Comparison of ENCODE assay signal across 8 cellular contexts in genomic region chr6:42166444-42167141, GRCh38. TPM values are rescaled to one million over a fixed set of nuclear protein-coding genes. Genes with fewer than 3 reads are reported as not detected.
DNase-seq lines count a peak whose midpoint lies in the region; ATAC-seq and TF ChIP-seq lines count a peak whose summit lies in the region.

No MANE protein-coding gene starts in this region.

- TF ChIP-seq POLR2A in IMR-90 (IDR thresholded peaks at IDR 0.05; ENCODE audit: low read depth, low read length) = peak; percentile 50; the same call in 1 of the 2 replicates

- H3K9ac ChIP-seq in IMR-90 (ENCODE audit: low read depth, low read length) (no peak overlapping the region), fibroblast of lung (ENCODE audit: insufficient read depth, low read length) (no peak overlapping the region)

- in situ Hi-C loops in IMR-90 (cut with MboI; ENCODE audit: low sequenced_read_pairs) = loop anchor here (5.0 kb wide), 1 partner anchor 89 kb away; no protein-coding TSS in a partner anchor

- H3K79me2 ChIP-seq in fibroblast of lung (ENCODE audit: control insufficient read depth, insufficient read depth, low read length) = no peaks in the 10 kb centered on the region

- peaks cover 5% of the 10 kb centered on the region for H3K27me3 Mint-ChIP-seq in nephron (ENCODE audit: low read depth)

- H2AK9ac ChIP-seq in IMR-90 (replicated peaks; ENCODE audit: low read depth, low read length, poor library complexity) = peak overlapping the region; percentile 0

- no peak overlapping the region for H2BK120ac ChIP-seq in IMR-90 (ENCODE audit: low read depth, low read length)

- POLR2A ChIA-PET in IMR-90 (lab: Charles Lee; ENCODE audit: unreplicated experiment) = interaction anchor here (0.6 kb wide), 1 partner anchor 33 kb away, joined by 3 read pairs; no protein-coding TSS in a partner anchor

- peak overlapping the region; percentile 19 to 60 (median 55) for H3K27ac Mint-ChIP-seq in nephron

- no TSS peak for BruUV-seq in IMR-90 (replicated peaks; lab: Mats Ljungman, UMichigan)

- H3K36me3 ChIP-seq in IMR-90 (ENCODE audit: control insufficient read depth, insufficient read depth, low read length) (no peaks in the 10 kb centered on the region), fibroblast of lung (ENCODE audit: control insufficient read depth, insufficient read depth, low read length) (no peaks in the 10 kb centered on the region)

- dilution Hi-C loops in IMR-90 (cut with HindIII; ENCODE audit: low sequenced_read_pairs, unreplicated experiment) = no loop called here

- H4K8ac ChIP-seq in IMR-90 (ENCODE audit: low read depth in 2 of 2, low read length in 2 of 2) = peak overlapping the region in 1 of 2 experiments; percentile 77; a peak in 1 of 4 replicates

- ATAC-seq in IMR-90 (ENCODE audit: low read depth) (peak; percentile 89), HG02678 (IDR thresholded peaks at IDR 0.05; ENCODE audit: unreplicated experiment) (no peak)
- peak; percentile 77 for ATAC-seq in stimulated activated naive CD8-positive, alpha-beta T cell treated with anti-CD3 and anti-CD28 coated beads, Interleukin-15, Interleukin-2, amounts not matched to agents 100 U/mL and 50 U/mL, for 24 hours

- H3K9me3 ChIP-seq in IMR-90 (ENCODE audit: control insufficient read depth, insufficient read depth, low read length) (no peaks in the 10 kb centered on the region), fibroblast of lung (ENCODE audit: control insufficient read depth, insufficient read depth, low read depth, low read length) (no peaks in the 10 kb centered on the region)

- no peaks in the 10 kb centered on the region for H3K9me1 ChIP-seq in IMR-90 (ENCODE audit: insufficient read depth, low read length)

- peaks cover 9% of the 10 kb centered on the region for H3K4me1 ChIP-seq in IMR-90 (ENCODE audit: control insufficient read depth, insufficient read depth, low read length)
- peaks cover 2% of the 10 kb centered on the region for H3K4me1 ChIP-seq in fibroblast of lung (ENCODE audit: control insufficient read depth, extremely low read depth, insufficient read depth, low read length)

- H2BK15ac ChIP-seq in IMR-90 (ENCODE audit: low read depth, low read length) = no peak overlapping the region

- H3K27me3 ChIP-seq in IMR-90 (ENCODE audit: control insufficient read depth, insufficient read depth, low read length) = no peaks in the 10 kb centered on the region
- H3K27me3 ChIP-seq in fibroblast of lung (ENCODE audit: control insufficient read depth, insufficient read depth, low read length) = peaks cover 5% of the 10 kb centered on the region

- peaks cover 7% of the 10 kb centered on the region for H3K4me1 Mint-ChIP-seq in nephron

- TF ChIP-seq RAD21 in IMR-90 (IDR thresholded peaks at IDR 0.05; ENCODE audit: low read length) = peak; percentile 97

- H4K91ac ChIP-seq in IMR-90 (ENCODE audit: insufficient read depth, low read depth, low read length) = no peak overlapping the region

- peak; percentile 94 for TF ChIP-seq CTCF in IMR-90 (conservative IDR thresholded peaks at IDR 0.05; ENCODE audit: low read depth, low read length)
- TF ChIP-seq CTCF in fibroblast of lung (conservative IDR thresholded peaks at IDR 0.05 in 1 of 2, IDR thresholded peaks at IDR 0.05 in 1 of 2; ENCODE audit: low read depth in 1 of 2, low read length in 2 of 2) = peak; percentile 95 to 96
- TF ChIP-seq CTCF in nephron (IDR thresholded peaks at IDR 0.05; ENCODE audit: unreplicated experiment in 3 of 3) = peak; percentile 93 to 97 (median 95)

- H2BK20ac ChIP-seq in IMR-90 (ENCODE audit: low read depth, low read length) = no peak overlapping the region

- DNase-seq in DMS114 treated with DMSO at 0.1 percent for 48 hours (lab: John Stamatoyannopoulos, UW; ENCODE audit: unreplicated experiment) (peak; percentile 76), IMR-90 (peak; percentile 55), OCI-M1 (lab: John Stamatoyannopoulos, UW) (peak; percentile 95), activated T-cell treated with anti-CD3 and anti-CD28 coated beads for 48 hours (ENCODE audit: low read depth) (peak; percentile 63), fibroblast of lung (ENCODE audit: low read depth in 2 of 2) (peak; percentile 50 to 76)
- DNase-seq in stimulated activated naive CD8-positive, alpha-beta T cell treated with anti-CD3 and anti-CD28 coated beads, Interleukin-15, Interleukin-2, amounts not matched to agents 100 U/mL and 50 U/mL, for 24 hours = peak; percentile 85

- peak overlapping the region; percentile 86 for H2AFZ ChIP-seq in IMR-90 (replicated peaks; ENCODE audit: low read length, poor library complexity)
- peak overlapping the region; percentile 69 for H2AFZ ChIP-seq in fibroblast of lung (ENCODE audit: low read length)

- WGBS in IMR-90 (ENCODE audit: extremely low coverage in 2 of 2, insufficient read length in 1 of 2), 2 experiments = 62% methylated on average over 2 of the region's 8 CpGs; no CpG with 5 or more reads in 1 of the 2 experiments

- intact Hi-C loops in IMR-90 (cut with micrococcal nuclease) = loop anchor here (1.0 to 10.0 kb wide), 3 partner anchors 48 to 382 kb away; partner anchors contain the start of genes PRICKLE4 and TOMM6

- no peak overlapping the region for H3K27ac ChIP-seq in IMR-90 (ENCODE audit: insufficient read depth, low read length)
- no peak overlapping the region for H3K27ac ChIP-seq in fibroblast of lung (ENCODE audit: insufficient read depth, low read length)

- H3K79me1 ChIP-seq in IMR-90 (ENCODE audit: low read depth in 1 of 2, low read length in 2 of 2) = no peaks in the 10 kb centered on the region

- no peak overlapping the region for H3K4me3 Mint-ChIP-seq in nephron

- CTCF ChIA-PET in IMR-90 (lab: Yijun Ruan, JAX) = interaction anchor here (0.5 to 1.3 kb wide), 3 partner anchors 48 to 783 kb away, joined by 3 read pairs; partner anchors contain the start of gene MRPS10

- H3K4me3 ChIP-seq in IMR-90 (ENCODE audit: insufficient read depth, low read depth, low read length) (no peak overlapping the region), fibroblast of lung (replicated peaks in 1 of 4; ENCODE audit: control extremely low read depth in 1 of 4, insufficient read depth in 1 of 4, low read depth in 3 of 4, low read length in 4 of 4) (no peak overlapping the region)

- H3K4ac ChIP-seq in IMR-90 (ENCODE audit: low read depth, low read length) = no peak overlapping the region

- no peaks in the 10 kb centered on the region for H3K9me3 Mint-ChIP-seq in nephron

- no peak overlapping the region for H3K56ac ChIP-seq in IMR-90 (ENCODE audit: extremely low read depth, insufficient read depth, low read length)

- no peak overlapping the region for H3K18ac ChIP-seq in IMR-90 (ENCODE audit: low read depth, low read length)

- H3K36me3 Mint-ChIP-seq in nephron (ENCODE audit: low read depth) = no peaks in the 10 kb centered on the region

- H4K20me1 ChIP-seq in IMR-90 (ENCODE audit: insufficient read depth, low read length) (no peaks in the 10 kb centered on the region), fibroblast of lung (ENCODE audit: control insufficient read depth, extremely low read depth, insufficient read depth, low read length) (no peaks in the 10 kb centered on the region)

- no peak overlapping the region for H3K23ac ChIP-seq in IMR-90 (ENCODE audit: low read depth, low read length)

- H4K5ac ChIP-seq in IMR-90 (ENCODE audit: low read depth, low read length) = no peak overlapping the region; the same call in 1 of the 2 replicates

- no peak overlapping the region for H2BK5ac ChIP-seq in IMR-90 (ENCODE audit: low read depth, low read length, poor library complexity, severe bottlenecking)

- peak overlapping the region; percentile 45; the same call in 1 of the 2 replicates for H2AK5ac ChIP-seq in IMR-90 (ENCODE audit: low read depth, low read length)

- no peak overlapping the region for H3K14ac ChIP-seq in IMR-90 (replicated peaks; ENCODE audit: low read depth, low read length)

- H3K4me2 ChIP-seq in IMR-90 (ENCODE audit: low read depth, low read length) = no peak overlapping the region
- no peak overlapping the region for H3K4me2 ChIP-seq in fibroblast of lung (ENCODE audit: extremely low read depth, insufficient read depth, low read length)

TF ChIP-seq in IMR-90, 13 proteins besides CTCF, POLR2A, EP300 and RAD21:
- TF ChIP-seq SMC3 (IDR thresholded peaks at IDR 0.05; ENCODE audit: low read depth, low read length) = peak; percentile 94
- TF ChIP-seq MXI1 (IDR thresholded peaks at IDR 0.05; ENCODE audit: borderline replicate concordance, low read depth, low read length) = no peak
TF ChIP-seq in IMR-90: peak in this region for 1.

RNA-seq across cellular contexts. Expression of gene GUCA1A, which starts 6.6 kb away (rescaled TPM):
- under 0.01 and 0.18 TPM in 2 replicates for total RNA-seq in IMR-90 (2012; rRNA removed)
- polyA plus RNA-seq in IMR-90 (2012; rRNA removed) = 0.32 and 0.34 TPM in 2 replicates
- 0.50 and 0.60 TPM in 2 replicates for polyA plus RNA-seq in IMR-90 (2012; cell fraction: cytosol; rRNA removed)
- 0.12 and 0.18 TPM in 2 replicates for polyA plus RNA-seq in IMR-90 (2012; cell fraction: nucleus; rRNA removed; ENCODE audit: low replicate concordance)
- total RNA-seq in fibroblast of lung = under 0.01 and 0.33 TPM in 2 replicates
- polyA plus RNA-seq in fibroblast of lung = 0.11 and 0.16 TPM in 2 replicates
- polyA plus RNA-seq in fibroblast of lung (2012) = 0.10 and 0.12 TPM in 2 replicates
- not detected in 2 replicates for polyA minus RNA-seq in fibroblast of lung (ENCODE audit: low replicate concordance)

RNA-seq across cellular contexts. Expression of gene C6orf132, which starts 24.2 kb away (rescaled TPM):
- total RNA-seq in IMR-90 (2012; rRNA removed) (0.72 and 1.1 TPM in 2 replicates), fibroblast of lung (1.0 and 1.2 TPM in 2 replicates)
- polyA plus RNA-seq in IMR-90 (2012; rRNA removed) (1.7 and 1.8 TPM in 2 replicates), fibroblast of lung (0.87 and 1.1 TPM in 2 replicates)
- polyA plus RNA-seq in IMR-90 (2012; cell fraction: cytosol; rRNA removed) = 1.6 and 1.7 TPM in 2 replicates
- polyA plus RNA-seq in IMR-90 (2012; cell fraction: nucleus; rRNA removed; ENCODE audit: low replicate concordance) = 3.0 and 3.3 TPM in 2 replicates
- 4.7 and 8.0 TPM in 2 replicates for polyA plus RNA-seq in fibroblast of lung (2012)
- polyA minus RNA-seq in fibroblast of lung (ENCODE audit: low replicate concordance) = 3.7 and 4.6 TPM in 2 replicates

RNA-seq across cellular contexts. Expression of gene GUCA1B, which starts 28.2 kb away (rescaled TPM):
- total RNA-seq in IMR-90 (2012; rRNA removed) (under 0.01 and 0.18 TPM in 2 replicates), fibroblast of lung (under 0.01 and 0.83 TPM in 2 replicates)
- polyA plus RNA-seq in IMR-90 (2012; rRNA removed) (0.60 and 1.0 TPM in 2 replicates), fibroblast of lung (0.14 and 0.39 TPM in 2 replicates)
- polyA plus RNA-seq in IMR-90 (2012; cell fraction: cytosol; rRNA removed) = 0.21 and 0.42 TPM in 2 replicates
- polyA plus RNA-seq in IMR-90 (2012; cell fraction: nucleus; rRNA removed; ENCODE audit: low replicate concordance) = 0.94 and 1.4 TPM in 2 replicates
- 0.12 and 0.14 TPM in 2 replicates for polyA plus RNA-seq in fibroblast of lung (2012)
- polyA minus RNA-seq in fibroblast of lung (ENCODE audit: low replicate concordance) = 1.1 TPM in 1 of 2 replicates, not detected in the other

RNA-seq across cellular contexts. Expression of gene MRPS10, which starts 51.1 kb away (rescaled TPM):
- total RNA-seq in IMR-90 (2012; rRNA removed) (47.0 and 71.1 TPM in 2 replicates), fibroblast of lung (46.5 and 67.5 TPM in 2 replicates)
- polyA plus RNA-seq in IMR-90 (2012; rRNA removed) (24.0 and 28.5 TPM in 2 replicates), fibroblast of lung (70.9 and 74.1 TPM in 2 replicates)
- polyA plus RNA-seq in IMR-90 (2012; cell fraction: cytosol; rRNA removed) = 8.0 and 10.3 TPM in 2 replicates
- polyA plus RNA-seq in IMR-90 (2012; cell fraction: nucleus; rRNA removed; ENCODE audit: low replicate concordance) = 1.8 and 8.3 TPM in 2 replicates
- polyA plus RNA-seq in fibroblast of lung (2012) = 42.4 and 44.4 TPM in 2 replicates
- polyA minus RNA-seq in fibroblast of lung (ENCODE audit: low replicate concordance) = 2.0 and 4.2 TPM in 2 replicates
